Comparison of ENCODE assay signal across 20 cellular contexts in genomic region chr5:33075731-33076130, GRCh38.
"Had no signal": no experiment of that assay in that cellular context is flagged by ENCODE, and none has a peak within 500 bp of the region (broad histone marks: within the 10 kb centered on the region; RNA-seq: fewer than 3 reads in every experiment).

No MANE protein-coding gene starts in this region.

- H3K4me1 Mint-ChIP-seq: activated CD4-positive, alpha-beta T cell treated with anti-CD3 and anti-CD28 coated beads for 36 hours had no signal

- H3K36me3 ChIP-seq: breast epithelium, right atrium auricular region, tibial nerve, vagina had no signal

- H3K4me3 ChIP-seq: breast epithelium, right atrium auricular region, tibial nerve, vagina had no signal

- ATAC-seq: activated CD4-positive, alpha-beta T cell treated with anti-CD3 and anti-CD28 coated beads for 36 hours; activated naive CD4-positive, alpha-beta T cell treated with anti-CD3 and anti-CD28 coated beads, Interleukin-2, amount 50 U/mL, for 72 hours; esophagus mucosa; left lobe of liver; stimulated activated naive CD8-positive, alpha-beta T cell treated with anti-CD3 and anti-CD28 coated beads, Interleukin-15, Interleukin-2, amounts not matched to agents 100 U/mL and 50 U/mL, for 24 hours; WTC11 had no signal

- H3K4me1 ChIP-seq: breast epithelium, right atrium auricular region, vagina had no signal

- H3K4me3 Mint-ChIP-seq: activated CD4-positive, alpha-beta T cell treated with anti-CD3 and anti-CD28 coated beads for 36 hours; activated T-helper 1 cell treated with anti-CD3 and anti-CD28 coated beads, Interleukin-12 subunit alpha, Interleukin-12 subunit beta, Interleukin-2, Interleukin-4 antibody, amounts not matched to agents 30 ng/mL and 10 ng/mL and 1 ng/mL, durations not matched to agents 14 hours and 24 hours and 36 hours; WTC11 had no signal

- DNase-seq: activated CD4-positive, alpha-beta T cell treated with anti-CD3 and anti-CD28 coated beads for 36 hours; activated CD4-positive, alpha-beta T cell treated with anti-CD3 and anti-CD28 coated beads, Interleukin-2, amount 50 U/mL, for 48 hours; activated gamma-delta T cell treated with Interleukin-2 at 50 U/mL for 16 hours; activated T-cell treated with anti-CD3 and anti-CD28 coated beads for 4 hours; effector CD4-positive, alpha-beta T cell; kidney; mammary epithelial cell; occipital lobe; stimulated activated naive CD8-positive, alpha-beta T cell treated with anti-CD3 and anti-CD28 coated beads, Interleukin-15, Interleukin-2, amounts not matched to agents 100 U/mL and 50 U/mL, for 24 hours had no signal

- H3K9me3 ChIP-seq: breast epithelium, right atrium auricular region, tibial nerve, vagina had no signal

- FAIRE-seq: frontal cortex had no signal

- H3K36me3 Mint-ChIP-seq: activated naive CD4-positive, alpha-beta T cell treated with anti-CD3 and anti-CD28 coated beads, Interleukin-2, amount 50 U/mL, for 72 hours had no signal

- H3K27ac ChIP-seq: breast epithelium, right atrium auricular region, tibial nerve, vagina had no signal

- H3K27me3 ChIP-seq: breast epithelium, right atrium auricular region, tibial nerve, vagina had no signal

- H3K27me3 Mint-ChIP-seq: activated CD4-positive, alpha-beta T cell treated with anti-CD3 and anti-CD28 coated beads for 36 hours; progenitor cell of endocrine pancreas had no signal

- H3K9me3 Mint-ChIP-seq: activated T-helper 1 cell treated with anti-CD3 and anti-CD28 coated beads, Interleukin-12 subunit alpha, Interleukin-12 subunit beta, Interleukin-2, Interleukin-4 antibody, amounts not matched to agents 30 ng/mL and 10 ng/mL and 1 ng/mL, durations not matched to agents 14 hours and 24 hours and 36 hours had no signal

- H3K27ac Mint-ChIP-seq: activated CD4-positive, alpha-beta T cell treated with anti-CD3 and anti-CD28 coated beads for 36 hours; activated naive CD4-positive, alpha-beta T cell treated with anti-CD3 and anti-CD28 coated beads, Interleukin-2, amount 50 U/mL, for 72 hours; activated T-helper 1 cell treated with anti-CD3 and anti-CD28 coated beads, Interleukin-12 subunit alpha, Interleukin-12 subunit beta, Interleukin-2, Interleukin-4 antibody, amounts not matched to agents 30 ng/mL and 10 ng/mL and 1 ng/mL, durations not matched to agents 14 hours and 24 hours and 36 hours; progenitor cell of endocrine pancreas; WTC11 had no signal
